Comparison of ENCODE assay signal across 1 cellular context in genomic region chr11:62552931-62553838, GRCh38.
TF ChIP-seq lines count a peak whose summit lies in the region.

No MANE protein-coding gene starts in this region.

TF ChIP-seq in K562, 482 proteins besides CTCF, POLR2A, EP300 and RAD21 (continued from another document):
- TF ChIP-seq CEBPZ (IDR thresholded peaks at IDR 0.05; ENCODE audit: borderline replicate concordance, low read depth, low read length) (no peak), HDAC2 (IDR thresholded peaks at IDR 0.05) (peak; percentile 75), SPI1 (IDR thresholded peaks at IDR 0.05; ENCODE audit: borderline replicate concordance, low read depth, low read length) (peak; percentile 48; the same call in 1 of the 2 replicates), ELF4 (CRISPR knock-in tag; IDR thresholded peaks at IDR 0.05) (peak; percentile 94), MTA3 (IDR thresholded peaks at IDR 0.05; ENCODE audit: borderline replicate concordance) (peak; percentile 85), ZKSCAN8 (CRISPR knock-in tag; IDR thresholded peaks at IDR 0.05) (0 out of 2 replicates have a peak, but pooled peaks have one; percentile 35), ZNF311 (CRISPR knock-in tag; IDR thresholded peaks at IDR 0.05) (0 out of 2 replicates have a peak, but pooled peaks have one; percentile 40), NONO (IDR thresholded peaks at IDR 0.05; ENCODE audit: low read depth in 2 of 2, low read length in 1 of 2) (0 out of 4 replicates have a peak, but pooled peaks of 1 of the 2 experiments have one; percentile 9), BCOR (IDR thresholded peaks at IDR 0.05) (peak; percentile 62), HMGN3 (IDR thresholded peaks at IDR 0.05; ENCODE audit: borderline replicate concordance, extremely low read depth, insufficient read length, low read depth, low read length) (peak; percentile 41), FOXM1 (IDR thresholded peaks at IDR 0.05; ENCODE audit: low read depth) (peak; percentile 51), FOXM1 (CRISPR knock-in tag; IDR thresholded peaks at IDR 0.05; ENCODE audit: low read depth) (peak; percentile 58; the same call in 1 of the 2 replicates), XRCC5 (IDR thresholded peaks at IDR 0.05; ENCODE audit: low read depth, low read length) (peak; percentile 50; the same call in 1 of the 2 replicates), LARP7 (IDR thresholded peaks at IDR 0.05) (peak; percentile 95; the same call in 1 of the 2 replicates), MIER1 (IDR thresholded peaks at IDR 0.05; ENCODE audit: low read depth) (peak; percentile 67; the same call in 1 of the 2 replicates), SAFB (IDR thresholded peaks at IDR 0.05; ENCODE audit: borderline replicate concordance, low read depth, low read length) (no peak), FOXK2 (conservative IDR thresholded peaks at IDR 0.05 in 1 of 2, IDR thresholded peaks at IDR 0.05 in 1 of 2; ENCODE audit: low read depth in 2 of 2) (peak; percentile 98 to 99), ZNF316 (IDR thresholded peaks at IDR 0.05) (0 out of 2 replicates have a peak, but pooled peaks have one; percentile 27), ID3 (CRISPR knock-in tag; IDR thresholded peaks at IDR 0.05) (no peak), ID3 (tag; IDR thresholded peaks at IDR 0.05) (peak; percentile 70; the same call in 1 of the 2 replicates), ZNF644 (tag; IDR thresholded peaks at IDR 0.05; ENCODE audit: low read depth) (peak; percentile 59; the same call in 1 of the 2 replicates), E2F8 (IDR thresholded peaks at IDR 0.05; ENCODE audit: low read depth, partially characterized antibody) (peak; percentile 55), SREBF2 (CRISPR knock-in tag; IDR thresholded peaks at IDR 0.05) (0 out of 2 replicates have a peak, but pooled peaks have one; percentile 44), THRB (CRISPR knock-in tag; conservative IDR thresholded peaks at IDR 0.05) (peak; percentile 93), CXXC5 (CRISPR knock-in tag; IDR thresholded peaks at IDR 0.05) (peak; percentile 35; the same call in 1 of the 2 replicates), MYC (IDR thresholded peaks at IDR 0.05; ENCODE audit: low read depth, low read length) (peak; percentile 88), MYC (CRISPR knock-in tag; IDR thresholded peaks at IDR 0.05; ENCODE audit: borderline replicate concordance, low read depth) (no peak)
